In the genomic region with DNA sequence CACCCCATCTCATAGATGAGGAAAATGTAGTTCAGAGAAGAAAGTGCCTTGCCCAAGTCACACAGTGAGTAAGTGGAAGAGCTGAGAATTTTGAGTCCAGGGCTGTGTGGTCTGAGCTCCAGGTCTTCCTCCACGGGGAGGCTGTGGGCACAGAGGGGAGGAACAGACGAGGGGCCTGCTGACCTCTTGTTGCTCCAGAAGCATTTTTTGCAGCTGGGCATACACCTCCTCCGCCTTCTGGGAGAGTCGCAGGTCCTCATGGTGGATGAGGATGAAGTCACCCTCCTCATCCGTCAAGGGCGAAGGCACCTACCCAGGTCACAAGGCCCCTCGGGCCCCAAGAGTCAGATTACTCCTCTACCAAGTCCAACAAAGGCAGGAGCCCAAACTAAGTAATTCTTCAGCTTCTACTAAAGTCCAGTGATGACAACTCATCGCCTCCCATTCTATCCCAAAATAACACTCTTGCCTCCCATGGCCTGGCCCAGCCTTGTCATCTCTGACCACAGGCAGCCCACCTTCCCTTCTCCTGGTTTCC, we compare ENCODE assay signal across 20 cellular contexts. TPM values are rescaled to one million over a fixed set of nuclear protein-coding genes. Genes with fewer than 3 reads are reported as not detected.
DNase-seq lines count a peak whose midpoint lies in the region; ATAC-seq and TF ChIP-seq lines count a peak whose summit lies in the region.
"Had no signal": no experiment of that assay in that cellular context is flagged by ENCODE, and none has a peak within 500 bp of the region (broad histone marks: within the 10 kb centered on the region; RNA-seq: fewer than 3 reads in every experiment).

No MANE protein-coding gene starts in this region.

- H3K4me1 Mint-ChIP-seq in naive thymus-derived CD4-positive, alpha-beta T cell: peaks cover 4 to 11% (median 5%) of the 10 kb centered on the region in 7 donors

- DNase-seq in activated naive CD4-positive, alpha-beta T cell treated with anti-CD3 and anti-CD28 coated beads, Interleukin-2, amount 50 U/mL, for 72 hours (ENCODE audit: low spot score in 2 of 2): no peak
- DNase-seq in activated naive CD4-positive, alpha-beta T cell (lab: John Stamatoyannopoulos, UW): no peak
- DNase-seq in naive thymus-derived CD4-positive, alpha-beta T cell: no peak
- DNase-seq in foreskin fibroblast (no peak), NCI-H1436 treated with DMSO at 0.1 percent for 48 hours (lab: John Stamatoyannopoulos, UW) (no peak), kidney glomerular epithelial cell (lab: John Stamatoyannopoulos, UW) (no peak)
- DNase-seq: BE2C, COR-L47, DMS 273 treated with DMSO at 0.1 percent for 48 hours, DMS79 treated with DMSO at 0.1 percent for 48 hours, H9, Kasumi-1, NCI-H1694 treated with DMSO at 0.1 percent for 48 hours, NCI-H2081 treated with DMSO at 0.1 percent for 48 hours, NCI-H2171 treated with DMSO at 0.1 percent for 48 hours, NCI-H524 treated with DMSO at 0.1 percent for 48 hours, Peyer's patch, SJCRH30 had no signal

- no peaks in the 10 kb centered on the region for H3K4me1 ChIP-seq in HEK293 (ENCODE audit: control insufficient read depth, insufficient read depth, low read length)
- H3K4me1 ChIP-seq in naive thymus-derived CD4-positive, alpha-beta T cell (ENCODE audit: control insufficient read depth in 2 of 2, insufficient read depth in 2 of 2, low read length in 2 of 2): no peaks in the 10 kb centered on the region
- H3K4me1 ChIP-seq: BE2C, Peyer's patch, SJCRH30 had no signal

- CTCF ChIA-PET in HEK293 (lab: Yijun Ruan, JAX): no interaction called here
- CTCF ChIA-PET in naive thymus-derived CD4-positive, alpha-beta T cell (lab: Charles Lee): no interaction called here

- POLR2A ChIA-PET in HEK293 (lab: Yijun Ruan, JAX): interaction anchor here (1.0 to 1.6 kb wide), 2 partner anchors 8 to 9 kb away, joined by 3 to 4 read pairs; a partner anchor contains a TSS
- POLR2A ChIA-PET in naive thymus-derived CD4-positive, alpha-beta T cell (lab: Charles Lee): no interaction called here

- no peaks in the 10 kb centered on the region for H3K27me3 ChIP-seq in naive thymus-derived CD4-positive, alpha-beta T cell (ENCODE audit: control insufficient read depth in 2 of 2, insufficient read depth in 2 of 2, low read length in 2 of 2)
- H3K27me3 ChIP-seq: BE2C, Peyer's patch, SJCRH30 had no signal

- H3K27ac ChIP-seq in HEK293 (ENCODE audit: extremely low read depth, low read depth, low read length): no peak overlapping the region
- H3K27ac ChIP-seq in naive thymus-derived CD4-positive, alpha-beta T cell (ENCODE audit: low read depth, low read length): no peak overlapping the region
- H3K27ac ChIP-seq: Peyer's patch, SJCRH30 had no signal

- intact Hi-C loops in naive thymus-derived CD4-positive, alpha-beta T cell (cut with micrococcal nuclease): no loop called here

- no peaks in the 10 kb centered on the region for H3K9me3 ChIP-seq in HEK293 (ENCODE audit: control insufficient read depth, insufficient read depth, low read depth, low read length)
- no peaks in the 10 kb centered on the region for H3K9me3 ChIP-seq in naive thymus-derived CD4-positive, alpha-beta T cell (ENCODE audit: control insufficient read depth in 2 of 3, low read length in 3 of 3)
- H3K9me3 ChIP-seq: BE2C, Peyer's patch, SJCRH30 had no signal

- H3K4me3 Mint-ChIP-seq in naive thymus-derived CD4-positive, alpha-beta T cell: no peak overlapping the region
- H3K4me3 Mint-ChIP-seq: H9 had no signal

- H3K9me3 Mint-ChIP-seq in activated naive CD4-positive, alpha-beta T cell treated with anti-CD3 and anti-CD28 coated beads, Interleukin-2, amount 50 U/mL, for 72 hours: no peaks in the 10 kb centered on the region
- H3K9me3 Mint-ChIP-seq in naive thymus-derived CD4-positive, alpha-beta T cell: no peaks in the 10 kb centered on the region
- H3K9me3 Mint-ChIP-seq: H9 had no signal

- H3K36me3 ChIP-seq in HEK293 (ENCODE audit: control insufficient read depth in 2 of 2, insufficient read depth in 1 of 2, low read length in 2 of 2): peaks cover 17 to 99% of the 10 kb centered on the region in 2 experiments; a peak in 2 of 3 replicates
- H3K36me3 ChIP-seq in naive thymus-derived CD4-positive, alpha-beta T cell (ENCODE audit: control insufficient read depth in 2 of 3, insufficient read depth in 3 of 3, low read length in 3 of 3): peaks cover 39 to 94% (median 64%) of the 10 kb centered on the region in 3 experiments

- H3K4me3 ChIP-seq in HEK293 (ENCODE audit: low read depth, low read length) (no peak overlapping the region), foreskin fibroblast (ENCODE audit: low read depth in 1 of 2, low read length in 2 of 2) (no peak overlapping the region)
- no peak overlapping the region for H3K4me3 ChIP-seq in naive thymus-derived CD4-positive, alpha-beta T cell (ENCODE audit: low read length)
- H3K4me3 ChIP-seq: GM12878, Peyer's patch, SJCRH30 had no signal

- no peak for ATAC-seq in activated naive CD4-positive, alpha-beta T cell treated with anti-CD3 and anti-CD28 coated beads, Interleukin-2, amount 50 U/mL, for 72 hours
- ATAC-seq in naive thymus-derived CD4-positive, alpha-beta T cell: no peak
- ATAC-seq: GM12878 had no signal

- peak overlapping the region; percentile 17 to 45 for H3K27ac Mint-ChIP-seq in activated naive CD4-positive, alpha-beta T cell treated with anti-CD3 and anti-CD28 coated beads, Interleukin-2, amount 50 U/mL, for 72 hours
- peak overlapping the region in 6 of 9 donors; percentile 3 to 68 (median 11) for H3K27ac Mint-ChIP-seq in naive thymus-derived CD4-positive, alpha-beta T cell
- H3K27ac Mint-ChIP-seq: H9 had no signal

- H3K27me3 Mint-ChIP-seq in naive thymus-derived CD4-positive, alpha-beta T cell: no peaks in the 10 kb centered on the region

- TF ChIP-seq CTCF in HEK293 (tag by site-specific recombination; IDR thresholded peaks at IDR 0.05) (no peak), foreskin fibroblast (IDR thresholded peaks at IDR 0.05; ENCODE audit: low read depth, low read length) (no peak)

- peaks cover 7 to 15% of the 10 kb centered on the region in 2 donors for H3K36me3 Mint-ChIP-seq in activated naive CD4-positive, alpha-beta T cell treated with anti-CD3 and anti-CD28 coated beads, Interleukin-2, amount 50 U/mL, for 72 hours
- H3K36me3 Mint-ChIP-seq in naive thymus-derived CD4-positive, alpha-beta T cell: peaks cover 22 to 73% (median 27%) of the 10 kb centered on the region in 5 donors

TF ChIP-seq in HEK293, 187 proteins besides CTCF, POLR2A, EP300 and RAD21:
- TF ChIP-seq, protein P1, sequence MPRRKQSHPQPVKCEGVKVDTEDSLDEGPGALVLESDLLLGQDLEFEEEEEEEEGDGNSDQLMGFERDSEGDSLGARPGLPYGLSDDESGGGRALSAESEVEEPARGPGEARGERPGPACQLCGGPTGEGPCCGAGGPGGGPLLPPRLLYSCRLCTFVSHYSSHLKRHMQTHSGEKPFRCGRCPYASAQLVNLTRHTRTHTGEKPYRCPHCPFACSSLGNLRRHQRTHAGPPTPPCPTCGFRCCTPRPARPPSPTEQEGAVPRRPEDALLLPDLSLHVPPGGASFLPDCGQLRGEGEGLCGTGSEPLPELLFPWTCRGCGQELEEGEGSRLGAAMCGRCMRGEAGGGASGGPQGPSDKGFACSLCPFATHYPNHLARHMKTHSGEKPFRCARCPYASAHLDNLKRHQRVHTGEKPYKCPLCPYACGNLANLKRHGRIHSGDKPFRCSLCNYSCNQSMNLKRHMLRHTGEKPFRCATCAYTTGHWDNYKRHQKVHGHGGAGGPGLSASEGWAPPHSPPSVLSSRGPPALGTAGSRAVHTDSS (tag by site-specific recombination; IDR thresholded peaks at IDR 0.05): peak; percentile 56
- TF ChIP-seq, protein P2, sequence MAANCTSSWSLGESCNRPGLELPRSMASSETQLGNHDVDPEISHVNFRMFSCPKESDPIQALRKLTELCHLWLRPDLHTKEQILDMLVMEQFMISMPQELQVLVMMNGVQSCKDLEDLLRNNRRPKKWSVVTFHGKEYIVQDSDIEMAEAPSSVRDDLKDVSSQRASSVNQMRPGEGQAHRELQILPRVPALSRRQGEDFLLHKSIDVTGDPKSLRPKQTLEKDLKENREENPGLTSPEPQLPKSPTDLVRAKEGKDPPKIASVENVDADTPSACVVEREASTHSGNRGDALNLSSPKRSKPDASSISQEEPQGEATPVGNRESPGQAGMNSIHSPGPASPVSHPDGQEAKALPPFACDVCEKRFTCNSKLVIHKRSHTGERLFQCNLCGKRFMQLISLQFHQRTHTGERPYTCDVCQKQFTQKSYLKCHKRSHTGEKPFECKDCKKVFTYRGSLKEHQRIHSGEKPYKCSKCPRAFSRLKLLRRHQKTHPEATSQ (tag by site-specific recombination; IDR thresholded peaks at IDR 0.05): no peak

RNA-seq across cellular contexts. Expression of a gene that starts 9.1 kb away (rescaled TPM):
- total RNA-seq in activated naive CD4-positive, alpha-beta T cell treated with anti-CD3 and anti-CD28 coated beads, Interleukin-2, amount 50 U/mL, for 72 hours: 10 to 100 TPM; 25.9 to 30.2 TPM
- total RNA-seq in naive thymus-derived CD4-positive, alpha-beta T cell: 10 to 100 TPM; 44.5 to 91.2 (median 58.3) TPM
- polyA plus RNA-seq in naive thymus-derived CD4-positive, alpha-beta T cell: 10 to 100 TPM in 1 of 2 donors, 1 to 10 TPM in 1; 5.2 to 16.7 TPM

RNA-seq across cellular contexts. Expression of a gene that starts 47.3 kb away (rescaled TPM):
- total RNA-seq in activated naive CD4-positive, alpha-beta T cell treated with anti-CD3 and anti-CD28 coated beads, Interleukin-2, amount 50 U/mL, for 72 hours: 10 to 100 TPM; 42.4 to 56.5 TPM
- total RNA-seq in naive thymus-derived CD4-positive, alpha-beta T cell: 10 to 100 TPM in 1 of 5 experiments, 1 to 10 TPM in 3, under 1 TPM in 1; 0.97 to 25.2 (median 1.3) TPM
- under 1 TPM in 1 of 2 donors, not detected in 1; 0.74 TPM for polyA plus RNA-seq in naive thymus-derived CD4-positive, alpha-beta T cell

RNA-seq across cellular contexts. Expression of a gene that starts 47.5 kb away (rescaled TPM):
- total RNA-seq in activated naive CD4-positive, alpha-beta T cell treated with anti-CD3 and anti-CD28 coated beads, Interleukin-2, amount 50 U/mL, for 72 hours: 100 to 1,000 TPM in 1 of 2 donors, 10 to 100 TPM in 1; 97.5 to 104 TPM
- 10 to 100 TPM; 62.1 to 98.7 (median 81.6) TPM for total RNA-seq in naive thymus-derived CD4-positive, alpha-beta T cell
- polyA plus RNA-seq in naive thymus-derived CD4-positive, alpha-beta T cell: 10 to 100 TPM; 34.7 to 35.9 TPM
